1 cellular context compared by ENCODE assay signal in the genomic region with DNA sequence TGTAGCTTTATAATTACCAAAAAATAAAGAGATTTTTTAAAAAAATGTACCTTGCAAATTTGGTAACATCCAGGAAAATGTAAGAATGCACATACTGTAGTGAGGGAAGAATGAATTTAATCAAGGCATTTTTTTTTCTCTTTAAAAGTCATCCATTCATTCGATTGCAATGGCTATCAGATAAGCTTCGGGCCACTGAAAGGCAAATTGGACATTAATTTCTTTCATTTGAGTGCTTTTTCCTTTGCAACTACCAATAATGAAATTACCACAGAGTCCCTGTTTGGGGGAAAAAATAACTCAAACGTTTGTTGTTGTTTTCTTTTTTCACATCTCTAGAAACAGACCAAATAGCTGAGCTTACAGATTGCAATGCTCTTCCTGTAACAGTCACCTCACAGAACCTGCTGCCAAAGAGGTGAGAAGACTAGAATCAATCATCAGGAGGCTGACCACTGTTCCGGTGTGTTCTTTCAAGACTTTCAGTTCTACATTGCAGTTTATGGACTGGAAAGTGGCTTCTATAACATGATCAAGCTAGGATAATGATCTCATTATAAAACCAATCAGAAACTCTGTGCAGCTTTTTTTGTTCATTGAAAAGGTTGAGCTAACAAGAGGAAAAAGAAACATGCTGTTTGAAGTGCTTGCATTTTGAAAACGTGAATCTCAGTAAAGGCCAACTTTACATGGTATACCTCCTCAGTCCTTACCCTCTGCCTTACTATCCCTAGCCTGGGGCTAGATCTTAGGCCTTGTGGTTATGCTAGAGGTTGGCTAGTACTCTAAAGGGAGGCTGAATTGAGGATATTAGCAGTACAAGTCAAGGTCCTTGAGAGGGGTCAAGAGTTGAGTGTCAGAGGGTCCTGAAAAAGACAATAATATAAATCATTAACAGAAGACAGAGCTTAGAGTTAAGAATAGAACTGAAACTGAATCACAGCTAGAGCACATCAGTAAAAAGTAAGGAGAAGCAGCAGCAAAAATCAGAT.
A peak's percentile ranks its signal among the peaks of the same experiment; 100 is the strongest.
TF ChIP-seq lines count a peak whose summit lies in the region.

No MANE protein-coding gene starts in this region.

TF ChIP-seq in GM12878, 131 proteins besides CTCF, POLR2A, EP300 and RAD21 (continues in another document):
- no peak for TF ChIP-seq ZNF217 (IDR thresholded peaks at IDR 0.05)
- no peak for TF ChIP-seq RAD51 (IDR thresholded peaks at IDR 0.05)
- peak; percentile 71 for TF ChIP-seq NR2F1 (conservative IDR thresholded peaks at IDR 0.05)
- TF ChIP-seq POLR2AphosphoS2 (IDR thresholded peaks at IDR 0.05; ENCODE audit: low read depth, low read length) = no peak
- TF ChIP-seq WRNIP1 (IDR thresholded peaks at IDR 0.05; ENCODE audit: borderline replicate concordance, low read depth, low read length) = no peak
- TF ChIP-seq TCF3 (IDR thresholded peaks at IDR 0.05; ENCODE audit: borderline replicate concordance, insufficient read depth, low read depth, low read length) = no peak
- no peak for TF ChIP-seq SRF (IDR thresholded peaks at IDR 0.05; ENCODE audit: low read depth in 2 of 2, low read length in 2 of 2)
- no peak for TF ChIP-seq ZNF384 (IDR thresholded peaks at IDR 0.05; ENCODE audit: borderline replicate concordance, low read depth, low read length)
- no peak for TF ChIP-seq NRF1 (conservative IDR thresholded peaks at IDR 0.05; ENCODE audit: low read depth, low read length)
- TF ChIP-seq TCF7 (IDR thresholded peaks at IDR 0.05; ENCODE audit: borderline replicate concordance) = no peak
- TF ChIP-seq TBL1XR1 (IDR thresholded peaks at IDR 0.05; ENCODE audit: low read depth, low read length) = no peak
- TF ChIP-seq BACH1 (IDR thresholded peaks at IDR 0.05; ENCODE audit: borderline replicate concordance) = peak; percentile 53; the same call in 1 of the 2 replicates
- no peak for TF ChIP-seq MYC (IDR thresholded peaks at IDR 0.05; ENCODE audit: insufficient read depth, insufficient read length, insufficient replicate concordance, low read length, severe bottlenecking)
- no peak for TF ChIP-seq MXI1 (IDR thresholded peaks at IDR 0.05; ENCODE audit: low read depth, low read length)
- TF ChIP-seq MYB (IDR thresholded peaks at IDR 0.05; ENCODE audit: borderline replicate concordance, low read depth, low read length) = no peak
- 0 out of 2 replicates have a peak, but pooled peaks have one; percentile 39 for TF ChIP-seq PAX5 (IDR thresholded peaks at IDR 0.05; ENCODE audit: borderline replicate concordance, low read depth, low read length)
- TF ChIP-seq ZBED1 (IDR thresholded peaks at IDR 0.05; ENCODE audit: borderline replicate concordance) = no peak
- TF ChIP-seq NR2C2 (IDR thresholded peaks at IDR 0.05; ENCODE audit: borderline replicate concordance, control insufficient read depth, insufficient read length, low read depth) = no peak
- no peak for TF ChIP-seq SMC3 (IDR thresholded peaks at IDR 0.05; ENCODE audit: borderline replicate concordance, low read length)
- TF ChIP-seq HCFC1 (IDR thresholded peaks at IDR 0.05; ENCODE audit: low read length) = no peak
- peak; percentile 97 for TF ChIP-seq MTA2 (IDR thresholded peaks at IDR 0.05; ENCODE audit: low read depth)
- no peak for TF ChIP-seq FOS (IDR thresholded peaks at IDR 0.05; ENCODE audit: borderline replicate concordance, extremely low read depth, insufficient read length)
- TF ChIP-seq DPF2 (IDR thresholded peaks at IDR 0.05) = peak; percentile 85
- peak; percentile 49 for TF ChIP-seq MEF2B (IDR thresholded peaks at IDR 0.05; ENCODE audit: partially characterized antibody, poor library complexity, severe bottlenecking)
- no peak for TF ChIP-seq MAX (IDR thresholded peaks at IDR 0.05; ENCODE audit: low read depth, low read length)
- TF ChIP-seq NBN (IDR thresholded peaks at IDR 0.05) = 0 out of 2 replicates have a peak, but pooled peaks have one; percentile 33
- TF ChIP-seq SIX5 (IDR thresholded peaks at IDR 0.05; ENCODE audit: low read depth, low read length, severe bottlenecking) = no peak
- TF ChIP-seq POLR2AphosphoS5 (IDR thresholded peaks at IDR 0.05; ENCODE audit: low read length) = no peak
- peak; percentile 10; the same call in 1 of the 2 replicates for TF ChIP-seq RUNX3 (IDR thresholded peaks at IDR 0.05; ENCODE audit: low read length)
- no peak for TF ChIP-seq ZNF687 (IDR thresholded peaks at IDR 0.05)
- TF ChIP-seq ATF3 (IDR thresholded peaks at IDR 0.05; ENCODE audit: borderline replicate concordance, extremely low read depth, low read depth, low read length) = no peak
- TF ChIP-seq KAT2A (conservative IDR thresholded peaks at IDR 0.05; ENCODE audit: control insufficient read depth, low read depth, low read length) = no peak
- TF ChIP-seq CBFB (IDR thresholded peaks at IDR 0.05; ENCODE audit: low read depth) = no peak
- TF ChIP-seq PKNOX1 (IDR thresholded peaks at IDR 0.05) = peak; percentile 77
- TF ChIP-seq, protein P1, sequence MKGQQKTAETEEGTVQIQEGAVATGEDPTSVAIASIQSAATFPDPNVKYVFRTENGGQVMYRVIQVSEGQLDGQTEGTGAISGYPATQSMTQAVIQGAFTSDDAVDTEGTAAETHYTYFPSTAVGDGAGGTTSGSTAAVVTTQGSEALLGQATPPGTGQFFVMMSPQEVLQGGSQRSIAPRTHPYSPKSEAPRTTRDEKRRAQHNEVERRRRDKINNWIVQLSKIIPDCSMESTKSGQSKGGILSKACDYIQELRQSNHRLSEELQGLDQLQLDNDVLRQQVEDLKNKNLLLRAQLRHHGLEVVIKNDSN (IDR thresholded peaks at IDR 0.05; ENCODE audit: borderline replicate concordance, extremely low read length, insufficient read depth, low read depth, low read length) = no peak
- TF ChIP-seq HDGF (IDR thresholded peaks at IDR 0.05) = no peak
- no peak for TF ChIP-seq SIN3A (IDR thresholded peaks at IDR 0.05; ENCODE audit: low read depth, low read length)
- TF ChIP-seq ZNF274 (IDR thresholded peaks at IDR 0.05; ENCODE audit: insufficient read depth, insufficient read length) = no peak
- no peak; the same call in 2 of the 3 replicates for TF ChIP-seq POU2F2 (IDR thresholded peaks at IDR 0.05; ENCODE audit: borderline replicate concordance, low read depth, low read length)
- TF ChIP-seq SPI1 (IDR thresholded peaks at IDR 0.05; ENCODE audit: borderline replicate concordance, insufficient read depth, low read depth, low read length) = peak; percentile 67; the same call in 1 of the 2 replicates
- no peak for TF ChIP-seq CEBPB (IDR thresholded peaks at IDR 0.05; ENCODE audit: borderline replicate concordance in 1 of 2, low read depth in 2 of 2, low read length in 2 of 2)
- no peak for TF ChIP-seq RBBP5 (conservative IDR thresholded peaks at IDR 0.05)
- TF ChIP-seq STAT3 (IDR thresholded peaks at IDR 0.05; ENCODE audit: low read depth, low read length) = no peak
- TF ChIP-seq, protein P2, sequence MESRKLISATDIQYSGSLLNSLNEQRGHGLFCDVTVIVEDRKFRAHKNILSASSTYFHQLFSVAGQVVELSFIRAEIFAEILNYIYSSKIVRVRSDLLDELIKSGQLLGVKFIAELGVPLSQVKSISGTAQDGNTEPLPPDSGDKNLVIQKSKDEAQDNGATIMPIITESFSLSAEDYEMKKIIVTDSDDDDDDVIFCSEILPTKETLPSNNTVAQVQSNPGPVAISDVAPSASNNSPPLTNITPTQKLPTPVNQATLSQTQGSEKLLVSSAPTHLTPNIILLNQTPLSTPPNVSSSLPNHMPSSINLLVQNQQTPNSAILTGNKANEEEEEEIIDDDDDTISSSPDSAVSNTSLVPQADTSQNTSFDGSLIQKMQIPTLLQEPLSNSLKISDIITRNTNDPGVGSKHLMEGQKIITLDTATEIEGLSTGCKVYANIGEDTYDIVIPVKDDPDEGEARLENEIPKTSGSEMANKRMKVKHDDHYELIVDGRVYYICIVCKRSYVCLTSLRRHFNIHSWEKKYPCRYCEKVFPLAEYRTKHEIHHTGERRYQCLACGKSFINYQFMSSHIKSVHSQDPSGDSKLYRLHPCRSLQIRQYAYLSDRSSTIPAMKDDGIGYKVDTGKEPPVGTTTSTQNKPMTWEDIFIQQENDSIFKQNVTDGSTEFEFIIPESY (IDR thresholded peaks at IDR 0.05) = no peak
- TF ChIP-seq ZNF207 (IDR thresholded peaks at IDR 0.05; ENCODE audit: borderline replicate concordance) = no peak
- TF ChIP-seq RELB (IDR thresholded peaks at IDR 0.05; ENCODE audit: low read depth) = peak; percentile 51; the same call in 1 of the 2 replicates
- TF ChIP-seq JUNB (IDR thresholded peaks at IDR 0.05) = no peak
- no peak for TF ChIP-seq RELA (IDR thresholded peaks at IDR 0.05; ENCODE audit: borderline replicate concordance, partially characterized antibody)
- TF ChIP-seq JUND (IDR thresholded peaks at IDR 0.05; ENCODE audit: low read depth, low read length) = no peak
- TF ChIP-seq ZSCAN29 (IDR thresholded peaks at IDR 0.05) = no peak
- TF ChIP-seq KLF5 (IDR thresholded peaks at IDR 0.05; ENCODE audit: partially characterized antibody) = no peak
- no peak for TF ChIP-seq RCOR1 (conservative IDR thresholded peaks at IDR 0.05; ENCODE audit: low read depth, low read length)
- no peak for TF ChIP-seq SMAD1 (IDR thresholded peaks at IDR 0.05; ENCODE audit: low read depth, partially characterized antibody)
- TF ChIP-seq BHLHE40 (IDR thresholded peaks at IDR 0.05; ENCODE audit: borderline replicate concordance in 1 of 2, low read depth in 2 of 2, low read length in 1 of 2) = peak; percentile 32 to 59; a peak in 1 of 4 replicates
- no peak for TF ChIP-seq NFXL1 (IDR thresholded peaks at IDR 0.05; ENCODE audit: borderline replicate concordance)
- TF ChIP-seq, protein P3, sequence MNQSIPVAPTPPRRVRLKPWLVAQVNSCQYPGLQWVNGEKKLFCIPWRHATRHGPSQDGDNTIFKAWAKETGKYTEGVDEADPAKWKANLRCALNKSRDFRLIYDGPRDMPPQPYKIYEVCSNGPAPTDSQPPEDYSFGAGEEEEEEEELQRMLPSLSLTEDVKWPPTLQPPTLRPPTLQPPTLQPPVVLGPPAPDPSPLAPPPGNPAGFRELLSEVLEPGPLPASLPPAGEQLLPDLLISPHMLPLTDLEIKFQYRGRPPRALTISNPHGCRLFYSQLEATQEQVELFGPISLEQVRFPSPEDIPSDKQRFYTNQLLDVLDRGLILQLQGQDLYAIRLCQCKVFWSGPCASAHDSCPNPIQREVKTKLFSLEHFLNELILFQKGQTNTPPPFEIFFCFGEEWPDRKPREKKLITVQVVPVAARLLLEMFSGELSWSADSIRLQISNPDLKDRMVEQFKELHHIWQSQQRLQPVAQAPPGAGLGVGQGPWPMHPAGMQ (IDR thresholded peaks at IDR 0.05; ENCODE audit: borderline replicate concordance) = no peak
- no peak for TF ChIP-seq SUPT20H (IDR thresholded peaks at IDR 0.05; ENCODE audit: borderline replicate concordance, control insufficient read depth, low read depth, low read length)
- TF ChIP-seq LARP7 (IDR thresholded peaks at IDR 0.05) = no peak
- TF ChIP-seq YY1 (IDR thresholded peaks at IDR 0.05; ENCODE audit: low read depth, low read length) = no peak
